Comparison of ENCODE assay signal across 1 cellular context in the genomic region with DNA sequence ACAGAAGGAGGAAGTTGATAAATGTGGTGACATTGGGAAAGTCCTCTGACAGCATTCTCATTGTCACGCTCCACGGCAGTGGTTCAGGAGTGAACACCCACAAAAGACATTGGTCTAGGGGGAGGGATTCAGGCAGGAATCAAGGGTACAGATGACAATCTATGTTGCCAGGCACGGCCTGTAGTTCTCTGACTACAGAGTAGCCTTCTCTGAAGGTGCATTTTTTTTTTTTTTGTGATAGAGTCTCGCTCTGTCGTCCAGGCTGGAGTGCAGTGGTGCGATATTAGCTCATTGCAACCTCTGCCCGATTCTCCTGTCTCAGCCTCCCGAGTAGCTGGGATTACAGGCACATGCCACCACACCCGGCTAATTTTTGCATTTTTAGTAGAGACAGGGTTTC.
TF ChIP-seq lines count a peak whose summit lies in the region.

No MANE protein-coding gene starts in this region.

TF ChIP-seq in GM12878, 131 proteins besides CTCF, POLR2A, EP300 and RAD21 (continued from another document and continues in another):
- TF ChIP-seq JUNB (IDR thresholded peaks at IDR 0.05) (peak; percentile 34; the same call in 1 of the 2 replicates), EED (IDR thresholded peaks at IDR 0.05; ENCODE audit: low read depth) (peak; percentile 86), STAT3 (IDR thresholded peaks at IDR 0.05; ENCODE audit: low read depth, low read length) (no peak), RB1 (IDR thresholded peaks at IDR 0.05; ENCODE audit: borderline replicate concordance) (no peak), ESRRA (IDR thresholded peaks at IDR 0.05; ENCODE audit: low read length) (no peak), SMARCA5 (IDR thresholded peaks at IDR 0.05) (peak; percentile 62; the same call in 1 of the 2 replicates), CBFB (IDR thresholded peaks at IDR 0.05; ENCODE audit: low read depth) (0 out of 2 replicates have a peak, but pooled peaks have one; percentile 31), MEF2A (IDR thresholded peaks at IDR 0.05; ENCODE audit: insufficient read depth, low read depth, low read length) (0 out of 2 replicates have a peak, but pooled peaks have one; percentile 26), MLLT1 (IDR thresholded peaks at IDR 0.05) (peak; percentile 87), BHLHE40 (IDR thresholded peaks at IDR 0.05; ENCODE audit: borderline replicate concordance in 1 of 2, low read depth in 2 of 2, low read length in 1 of 2) (peak; percentile 69 to 73), HDGF (IDR thresholded peaks at IDR 0.05) (no peak), CREM (IDR thresholded peaks at IDR 0.05; ENCODE audit: low read depth) (peak; percentile 75), SKIL (IDR thresholded peaks at IDR 0.05; ENCODE audit: low read depth, poor library complexity, severe bottlenecking) (peak; percentile 25), GABPA (IDR thresholded peaks at IDR 0.05; ENCODE audit: low read depth) (0 out of 2 replicates have a peak, but pooled peaks have one; percentile 34), TCF3 (IDR thresholded peaks at IDR 0.05; ENCODE audit: borderline replicate concordance, insufficient read depth, low read depth, low read length) (no peak), SMAD1 (IDR thresholded peaks at IDR 0.05; ENCODE audit: low read depth, partially characterized antibody) (no peak), ZBED1 (IDR thresholded peaks at IDR 0.05; ENCODE audit: borderline replicate concordance) (peak; percentile 92), ATF7 (IDR thresholded peaks at IDR 0.05; ENCODE audit: low read depth) (peak; percentile 90), ZNF592 (IDR thresholded peaks at IDR 0.05) (no peak), CREB1 (IDR thresholded peaks at IDR 0.05; ENCODE audit: low read depth) (peak; percentile 63; the same call in 1 of the 2 replicates), BACH1 (IDR thresholded peaks at IDR 0.05; ENCODE audit: borderline replicate concordance) (peak; percentile 87; the same call in 1 of the 2 replicates), MXI1 (IDR thresholded peaks at IDR 0.05; ENCODE audit: low read depth, low read length) (0 out of 2 replicates have a peak, but pooled peaks have one; percentile 56), BCL11A (IDR thresholded peaks at IDR 0.05; ENCODE audit: low read depth, low read length) (peak; percentile 49; the same call in 1 of the 2 replicates), IKZF1 (conservative IDR thresholded peaks at IDR 0.05) (peak; percentile 60; the same call in 1 of the 2 replicates), IKZF2 (IDR thresholded peaks at IDR 0.05) (peak; percentile 84 to 86), PBX3 (IDR thresholded peaks at IDR 0.05; ENCODE audit: insufficient replicate concordance, low read depth, low read length) (peak; percentile 19), ETV6 (conservative IDR thresholded peaks at IDR 0.05 in 1 of 2, IDR thresholded peaks at IDR 0.05 in 1 of 2; ENCODE audit: borderline replicate concordance in 1 of 2, low read depth in 1 of 2) (peak in 1 of 2 experiments; percentile 80; a peak in 2 of 4 replicates), POU2F2 (IDR thresholded peaks at IDR 0.05; ENCODE audit: borderline replicate concordance, low read depth, low read length) (peak; percentile 49; the same call in 1 of the 3 replicates), POLR2AphosphoS2 (IDR thresholded peaks at IDR 0.05; ENCODE audit: low read depth, low read length) (no peak), PAX5 (IDR thresholded peaks at IDR 0.05; ENCODE audit: borderline replicate concordance, low read depth, low read length) (peak; percentile 84), RUNX3 (IDR thresholded peaks at IDR 0.05; ENCODE audit: low read length) (peak; percentile 92), YY1 (IDR thresholded peaks at IDR 0.05; ENCODE audit: low read depth, low read length) (0 out of 2 replicates have a peak, but pooled peaks have one; percentile 13), MEF2B (IDR thresholded peaks at IDR 0.05; ENCODE audit: partially characterized antibody, poor library complexity, severe bottlenecking) (peak; percentile 38), PKNOX1 (IDR thresholded peaks at IDR 0.05) (peak; percentile 71; the same call in 1 of the 2 replicates), ATF2 (IDR thresholded peaks at IDR 0.05; ENCODE audit: low read length) (peak; percentile 85), RELB (IDR thresholded peaks at IDR 0.05; ENCODE audit: low read depth) (peak; percentile 7; the same call in 1 of the 2 replicates), ZNF24 (IDR thresholded peaks at IDR 0.05) (no peak), POLR2AphosphoS5 (IDR thresholded peaks at IDR 0.05; ENCODE audit: low read length) (0 out of 2 replicates have a peak, but pooled peaks have one; percentile 53), FOXM1 (IDR thresholded peaks at IDR 0.05; ENCODE audit: low read depth, low read length) (peak; percentile 75), CHD2 (IDR thresholded peaks at IDR 0.05; ENCODE audit: borderline replicate concordance, low read depth, low read length) (peak; percentile 58; the same call in 1 of the 2 replicates)
- TF ChIP-seq, protein P1, sequence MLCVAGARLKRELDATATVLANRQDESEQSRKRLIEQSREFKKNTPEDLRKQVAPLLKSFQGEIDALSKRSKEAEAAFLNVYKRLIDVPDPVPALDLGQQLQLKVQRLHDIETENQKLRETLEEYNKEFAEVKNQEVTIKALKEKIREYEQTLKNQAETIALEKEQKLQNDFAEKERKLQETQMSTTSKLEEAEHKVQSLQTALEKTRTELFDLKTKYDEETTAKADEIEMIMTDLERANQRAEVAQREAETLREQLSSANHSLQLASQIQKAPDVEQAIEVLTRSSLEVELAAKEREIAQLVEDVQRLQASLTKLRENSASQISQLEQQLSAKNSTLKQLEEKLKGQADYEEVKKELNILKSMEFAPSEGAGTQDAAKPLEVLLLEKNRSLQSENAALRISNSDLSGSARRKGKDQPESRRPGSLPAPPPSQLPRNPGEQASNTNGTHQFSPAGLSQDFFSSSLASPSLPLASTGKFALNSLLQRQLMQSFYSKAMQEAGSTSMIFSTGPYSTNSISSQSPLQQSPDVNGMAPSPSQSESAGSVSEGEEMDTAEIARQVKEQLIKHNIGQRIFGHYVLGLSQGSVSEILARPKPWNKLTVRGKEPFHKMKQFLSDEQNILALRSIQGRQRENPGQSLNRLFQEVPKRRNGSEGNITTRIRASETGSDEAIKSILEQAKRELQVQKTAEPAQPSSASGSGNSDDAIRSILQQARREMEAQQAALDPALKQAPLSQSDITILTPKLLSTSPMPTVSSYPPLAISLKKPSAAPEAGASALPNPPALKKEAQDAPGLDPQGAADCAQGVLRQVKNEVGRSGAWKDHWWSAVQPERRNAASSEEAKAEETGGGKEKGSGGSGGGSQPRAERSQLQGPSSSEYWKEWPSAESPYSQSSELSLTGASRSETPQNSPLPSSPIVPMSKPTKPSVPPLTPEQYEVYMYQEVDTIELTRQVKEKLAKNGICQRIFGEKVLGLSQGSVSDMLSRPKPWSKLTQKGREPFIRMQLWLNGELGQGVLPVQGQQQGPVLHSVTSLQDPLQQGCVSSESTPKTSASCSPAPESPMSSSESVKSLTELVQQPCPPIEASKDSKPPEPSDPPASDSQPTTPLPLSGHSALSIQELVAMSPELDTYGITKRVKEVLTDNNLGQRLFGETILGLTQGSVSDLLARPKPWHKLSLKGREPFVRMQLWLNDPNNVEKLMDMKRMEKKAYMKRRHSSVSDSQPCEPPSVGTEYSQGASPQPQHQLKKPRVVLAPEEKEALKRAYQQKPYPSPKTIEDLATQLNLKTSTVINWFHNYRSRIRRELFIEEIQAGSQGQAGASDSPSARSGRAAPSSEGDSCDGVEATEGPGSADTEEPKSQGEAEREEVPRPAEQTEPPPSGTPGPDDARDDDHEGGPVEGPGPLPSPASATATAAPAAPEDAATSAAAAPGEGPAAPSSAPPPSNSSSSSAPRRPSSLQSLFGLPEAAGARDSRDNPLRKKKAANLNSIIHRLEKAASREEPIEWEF (IDR thresholded peaks at IDR 0.05; ENCODE audit: insufficient replicate concordance, low read depth, low read length): peak; percentile 30
